Comparison of ENCODE assay signal across 1 cellular context in genomic region chr12:113965951-113966797, GRCh38.
A peak's percentile ranks its signal among the peaks of the same experiment; 100 is the strongest.
TF ChIP-seq lines count a peak whose summit lies in the region.

RBM19 (minus strand) TSS chr12:113966325; CDS start chr12:113966227, 98 bp downstream.

TF ChIP-seq in K562, 482 proteins besides CTCF, POLR2A, EP300 and RAD21 (continued from another document and continues in another):
- TF ChIP-seq BCLAF1 (IDR thresholded peaks at IDR 0.05; ENCODE audit: borderline replicate concordance in 1 of 2, control insufficient read depth in 1 of 2, low read depth in 2 of 2, low read length in 1 of 2) (no peak), ZNF668 (CRISPR knock-in tag; IDR thresholded peaks at IDR 0.05) (no peak), USF2 (CRISPR knock-in tag; IDR thresholded peaks at IDR 0.05) (peak; percentile 99), CBX1 (IDR thresholded peaks at IDR 0.05; ENCODE audit: low read depth) (0 out of 2 replicates have a peak, but pooled peaks have one; percentile 46), GTF2F1 (IDR thresholded peaks at IDR 0.05; ENCODE audit: low read depth, low read length) (peak; percentile 70; the same call in 1 of the 2 replicates), POLR2G (IDR thresholded peaks at IDR 0.05; ENCODE audit: low read depth, low read length) (peak; percentile 88), RFX7 (CRISPR knock-in tag; IDR thresholded peaks at IDR 0.05) (no peak), PHF8 (IDR thresholded peaks at IDR 0.05; ENCODE audit: borderline replicate concordance, low read length) (peak; percentile 80; the same call in 1 of the 2 replicates), C11orf30 (IDR thresholded peaks at IDR 0.05; ENCODE audit: low read depth) (peak; percentile 100), ZNF644 (tag; IDR thresholded peaks at IDR 0.05; ENCODE audit: low read depth) (peak; percentile 38; the same call in 1 of the 2 replicates), ZNF23 (CRISPR knock-in tag; IDR thresholded peaks at IDR 0.05) (no peak), RBBP5 (IDR thresholded peaks at IDR 0.05; ENCODE audit: borderline replicate concordance, insufficient read depth, low read length, poor library complexity, severe bottlenecking) (peak; percentile 78), DPF2 (IDR thresholded peaks at IDR 0.05) (no peak), PML (IDR thresholded peaks at IDR 0.05; ENCODE audit: low read length) (0 out of 2 replicates have a peak, but pooled peaks have one; percentile 34), GATA2 (CRISPR knock-in tag; IDR thresholded peaks at IDR 0.05) (no peak), ZNF232 (CRISPR knock-in tag; IDR thresholded peaks at IDR 0.05) (no peak), NEUROD1 (IDR thresholded peaks at IDR 0.05; ENCODE audit: borderline replicate concordance, low read depth, low read length, partially characterized antibody) (peak; percentile 28), HMGN3 (IDR thresholded peaks at IDR 0.05; ENCODE audit: borderline replicate concordance, extremely low read depth, insufficient read length, low read depth, low read length) (peak; percentile 51), MNT (conservative IDR thresholded peaks at IDR 0.05) (peak; percentile 93 to 98), ZNF592 (IDR thresholded peaks at IDR 0.05) (0 out of 2 replicates have a peak, but pooled peaks have one; percentile 44), GTF2E2 (tag; IDR thresholded peaks at IDR 0.05) (peak; percentile 82), STAT6 (CRISPR knock-in tag; IDR thresholded peaks at IDR 0.05) (no peak), HCFC1 (IDR thresholded peaks at IDR 0.05; ENCODE audit: low read depth, low read length) (peak; percentile 82), ZNF77 (CRISPR knock-in tag; IDR thresholded peaks at IDR 0.05) (no peak), TBP (optimal IDR thresholded peaks at IDR 0.05; ENCODE audit: low read depth, low read length) (peak; percentile 91), PCBP1 (IDR thresholded peaks at IDR 0.05; ENCODE audit: low read depth, low read length, poor library complexity, severe bottlenecking) (no peak), ETV5 (CRISPR knock-in tag; IDR thresholded peaks at IDR 0.05; ENCODE audit: low read depth) (peak; percentile 97), FOXK1 (CRISPR knock-in tag; IDR thresholded peaks at IDR 0.05; ENCODE audit: borderline replicate concordance) (0 out of 2 replicates have a peak, but pooled peaks have one; percentile 29), EHMT2 (IDR thresholded peaks at IDR 0.05) (peak; percentile 74; the same call in 1 of the 2 replicates), TARDBP (IDR thresholded peaks at IDR 0.05) (peak; percentile 17; the same call in 1 of the 2 replicates), TOE1 (IDR thresholded peaks at IDR 0.05; ENCODE audit: borderline replicate concordance) (peak; percentile 96), TOE1 (CRISPR knock-in tag; IDR thresholded peaks at IDR 0.05; ENCODE audit: borderline replicate concordance, low read depth) (no peak), POLR3A (IDR thresholded peaks at IDR 0.05; ENCODE audit: borderline replicate concordance, extremely low read depth, insufficient read depth, insufficient read length) (no peak), ZNF133 (CRISPR knock-in tag; IDR thresholded peaks at IDR 0.05) (no peak), ZNF512 (tag; IDR thresholded peaks at IDR 0.05) (no peak), ZC3H11A (IDR thresholded peaks at IDR 0.05; ENCODE audit: low read depth, low read length) (no peak)
- TF ChIP-seq, protein P1, sequence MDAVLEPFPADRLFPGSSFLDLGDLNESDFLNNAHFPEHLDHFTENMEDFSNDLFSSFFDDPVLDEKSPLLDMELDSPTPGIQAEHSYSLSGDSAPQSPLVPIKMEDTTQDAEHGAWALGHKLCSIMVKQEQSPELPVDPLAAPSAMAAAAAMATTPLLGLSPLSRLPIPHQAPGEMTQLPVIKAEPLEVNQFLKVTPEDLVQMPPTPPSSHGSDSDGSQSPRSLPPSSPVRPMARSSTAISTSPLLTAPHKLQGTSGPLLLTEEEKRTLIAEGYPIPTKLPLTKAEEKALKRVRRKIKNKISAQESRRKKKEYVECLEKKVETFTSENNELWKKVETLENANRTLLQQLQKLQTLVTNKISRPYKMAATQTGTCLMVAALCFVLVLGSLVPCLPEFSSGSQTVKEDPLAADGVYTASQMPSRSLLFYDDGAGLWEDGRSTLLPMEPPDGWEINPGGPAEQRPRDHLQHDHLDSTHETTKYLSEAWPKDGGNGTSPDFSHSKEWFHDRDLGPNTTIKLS (IDR thresholded peaks at IDR 0.05; ENCODE audit: borderline replicate concordance, low read depth) = peak; percentile 44; the same call in 1 of the 2 replicates
- TF ChIP-seq, protein P2, sequence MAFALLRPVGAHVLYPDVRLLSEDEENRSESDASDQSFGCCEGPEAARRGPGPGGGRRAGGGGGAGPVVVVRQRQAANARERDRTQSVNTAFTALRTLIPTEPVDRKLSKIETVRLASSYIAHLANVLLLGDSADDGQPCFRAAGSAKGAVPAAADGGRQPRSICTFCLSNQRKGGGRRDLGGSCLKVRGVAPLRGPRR (CRISPR knock-in tag; IDR thresholded peaks at IDR 0.05) = no peak
- TF ChIP-seq, protein P3, sequence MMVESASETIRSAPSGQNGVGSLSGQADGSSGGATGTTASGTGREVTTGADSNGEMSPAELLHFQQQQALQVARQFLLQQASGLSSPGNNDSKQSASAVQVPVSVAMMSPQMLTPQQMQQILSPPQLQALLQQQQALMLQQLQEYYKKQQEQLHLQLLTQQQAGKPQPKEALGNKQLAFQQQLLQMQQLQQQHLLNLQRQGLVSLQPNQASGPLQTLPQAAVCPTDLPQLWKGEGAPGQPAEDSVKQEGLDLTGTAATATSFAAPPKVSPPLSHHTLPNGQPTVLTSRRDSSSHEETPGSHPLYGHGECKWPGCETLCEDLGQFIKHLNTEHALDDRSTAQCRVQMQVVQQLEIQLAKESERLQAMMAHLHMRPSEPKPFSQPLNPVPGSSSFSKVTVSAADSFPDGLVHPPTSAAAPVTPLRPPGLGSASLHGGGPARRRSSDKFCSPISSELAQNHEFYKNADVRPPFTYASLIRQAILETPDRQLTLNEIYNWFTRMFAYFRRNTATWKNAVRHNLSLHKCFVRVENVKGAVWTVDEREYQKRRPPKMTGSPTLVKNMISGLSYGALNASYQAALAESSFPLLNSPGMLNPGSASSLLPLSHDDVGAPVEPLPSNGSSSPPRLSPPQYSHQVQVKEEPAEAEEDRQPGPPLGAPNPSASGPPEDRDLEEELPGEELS (CRISPR knock-in tag; IDR thresholded peaks at IDR 0.05; ENCODE audit: borderline replicate concordance) = no peak
- TF ChIP-seq, protein P4, sequence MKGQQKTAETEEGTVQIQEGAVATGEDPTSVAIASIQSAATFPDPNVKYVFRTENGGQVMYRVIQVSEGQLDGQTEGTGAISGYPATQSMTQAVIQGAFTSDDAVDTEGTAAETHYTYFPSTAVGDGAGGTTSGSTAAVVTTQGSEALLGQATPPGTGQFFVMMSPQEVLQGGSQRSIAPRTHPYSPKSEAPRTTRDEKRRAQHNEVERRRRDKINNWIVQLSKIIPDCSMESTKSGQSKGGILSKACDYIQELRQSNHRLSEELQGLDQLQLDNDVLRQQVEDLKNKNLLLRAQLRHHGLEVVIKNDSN (CRISPR knock-in tag; IDR thresholded peaks at IDR 0.05) = peak; percentile 99
